ENCODE assay signal across 4 cellular contexts in the genomic region with DNA sequence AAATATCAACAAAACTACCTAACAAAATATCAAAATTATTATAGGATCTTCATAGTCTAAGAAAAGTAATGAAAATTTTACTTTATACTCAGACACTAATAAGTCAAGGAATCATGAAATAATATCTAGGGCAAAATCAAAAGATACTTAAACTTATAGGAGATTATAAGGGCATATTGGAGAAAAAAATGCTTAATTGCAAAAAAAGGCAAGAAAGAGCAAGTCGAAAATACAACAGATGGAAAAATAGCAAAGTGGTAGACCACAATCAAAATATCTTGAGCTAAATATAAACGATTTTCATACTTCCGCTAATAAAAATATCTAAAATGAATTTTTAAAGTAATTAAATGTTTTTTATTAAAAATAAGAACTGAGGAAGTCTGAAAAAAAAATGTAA.
DNase-seq lines count a peak whose midpoint lies in the region; ATAC-seq, FAIRE-seq and TF ChIP-seq lines count a peak whose summit lies in the region.
"Not testable (repeated sequence)": the region's sequence is repeated elsewhere in the genome, so short reads cannot be mapped to it uniquely, and the experiment has no call there.

No MANE protein-coding gene starts in this region.

- not testable (repeated sequence) for H3K4me3 ChIP-seq in A549; K562; pancreas; small intestine (ENCODE audit: low read depth in 1 of 2, low read length in 2 of 2)

- H3K79me2 ChIP-seq in K562 (ENCODE audit: control insufficient read depth, insufficient read depth, low read length) = not testable (repeated sequence)

- H3K4me1 ChIP-seq in A549; K562 (replicated peaks in 1 of 2; ENCODE audit: control insufficient read depth in 2 of 2, insufficient read depth in 2 of 2, low read length in 2 of 2); pancreas; small intestine (ENCODE audit: control insufficient read depth in 2 of 2, insufficient read depth in 1 of 2, low read depth in 1 of 2, low read length in 1 of 2): not testable (repeated sequence)

- in situ Hi-C loops in K562 (cut with MboI) = not testable (repeated sequence)

- 39% methylated on average over 3 of the region's 3 CpGs for WGBS in A549 (ENCODE audit: missing lambda C conversion rate)
- WGBS in K562 (ENCODE audit: insufficient coverage, low coverage, missing lambda C conversion rate) = 5% methylated on average over 3 of the region's 3 CpGs
- 67 to 76% methylated on average over 3 of the region's 3 CpGs for WGBS in pancreas, 2 donors
- WGBS in small intestine, 3 donors = 88 to 93% (median 89%) methylated on average over 3 of the region's 3 CpGs

- BruUV-seq in K562 (replicated peaks; lab: Mats Ljungman, UMichigan) = not testable (repeated sequence)

- ATAC-seq in A549, K562, pancreas: not testable (repeated sequence)

- POLR2A ChIA-PET in A549 (lab: Yijun Ruan, JAX); K562 (lab: Yijun Ruan, JAX): not testable (repeated sequence)

- not testable (repeated sequence) for FAIRE-seq in A549 (lab: Jason Lieb, UNC); K562 (lab: Jason Lieb, UNC)
- FAIRE-seq in pancreas (lab: Jason Lieb, UNC) (peak; percentile 26), small intestine (lab: Jason Lieb, UNC) (peak; percentile 39)

- H3K27me3 ChIP-seq in K562 (ENCODE audit: control insufficient read depth in 2 of 2, insufficient read depth in 2 of 2, low read length in 2 of 2); pancreas; small intestine (ENCODE audit: control insufficient read depth in 2 of 2, insufficient read depth in 2 of 2, low read length in 2 of 2): not testable (repeated sequence)

- H3K4me2 ChIP-seq in A549; K562 (ENCODE audit: insufficient read depth, low read length): not testable (repeated sequence)

- not testable (repeated sequence) for H3K9ac ChIP-seq in K562 (ENCODE audit: insufficient read depth in 1 of 2, low read depth in 2 of 2, low read length in 2 of 2)

- H2AFZ ChIP-seq in K562 (ENCODE audit: low read depth, low read length) = not testable (repeated sequence)

- H4K20me1 ChIP-seq in K562 (replicated peaks; ENCODE audit: control insufficient read depth, insufficient read depth, low read length) = not testable (repeated sequence)

- not testable (repeated sequence) for TF ChIP-seq CTCF in A549 (IDR thresholded peaks at IDR 0.05); K562 (IDR thresholded peaks at IDR 0.05 in 2 of 3, conservative IDR thresholded peaks at IDR 0.05 in 1 of 3; ENCODE audit: insufficient read depth in 2 of 3, low read depth in 1 of 3, low read length in 3 of 3); pancreas (IDR thresholded peaks at IDR 0.05)

- intact Hi-C loops in K562 (cut with micrococcal nuclease); pancreas (cut with DNase I): not testable (repeated sequence)

- DNase-seq in A549 (ENCODE audit: low read depth in 1 of 2, low spot score in 1 of 2); K562 (ENCODE audit: extremely low read depth in 1 of 4, low spot score in 3 of 4); pancreas; small intestine: not testable (repeated sequence)

- not testable (repeated sequence) for TF ChIP-seq RAD21 in A549 (conservative IDR thresholded peaks at IDR 0.05 in 1 of 2, IDR thresholded peaks at IDR 0.05 in 1 of 2); K562 (CRISPR knock-in tag; conservative IDR thresholded peaks at IDR 0.05 in 1 of 2, IDR thresholded peaks at IDR 0.05 in 1 of 2)

- TF ChIP-seq EP300 in A549 (IDR thresholded peaks at IDR 0.05); K562 (IDR thresholded peaks at IDR 0.05; ENCODE audit: low read length): not testable (repeated sequence)

- CTCF ChIA-PET in A549 (lab: Yijun Ruan, JAX); K562 (lab: Yijun Ruan, JAX; ENCODE audit: low intra/inter-chr PET ratio): not testable (repeated sequence)

- not testable (repeated sequence) for H3K27ac ChIP-seq in A549; K562 (ENCODE audit: extremely low read depth, low read depth, low read length); pancreas; small intestine (ENCODE audit: low read depth in 1 of 2, low read length in 1 of 2)

- not testable (repeated sequence) for H3K9me3 ChIP-seq in A549; K562 (replicated peaks; ENCODE audit: control insufficient read depth, insufficient read depth, low read depth, low read length); pancreas; small intestine (ENCODE audit: control insufficient read depth, low read depth)

- not testable (repeated sequence) for H3K9me1 ChIP-seq in K562 (ENCODE audit: control insufficient read depth, insufficient read depth, low read length)

- H3K36me3 ChIP-seq in K562 (ENCODE audit: control insufficient read depth, insufficient read depth, low read length); pancreas; small intestine (ENCODE audit: control insufficient read depth in 2 of 2, insufficient read depth in 2 of 2, low read length in 2 of 2): not testable (repeated sequence)

- not testable (repeated sequence) for TF ChIP-seq POLR2A in A549 (IDR thresholded peaks at IDR 0.05; ENCODE audit: low read length); K562 (conservative IDR thresholded peaks at IDR 0.05)

TF ChIP-seq in A549, 52 proteins besides CTCF, POLR2A, EP300 and RAD21:
- peak; percentile 58 for TF ChIP-seq MAFK (IDR thresholded peaks at IDR 0.05; ENCODE audit: partially characterized antibody)

TF ChIP-seq in K562, 482 proteins besides CTCF, POLR2A, EP300 and RAD21:
- TF ChIP-seq ZNF316 (IDR thresholded peaks at IDR 0.05) = peak; percentile 60
- TF ChIP-seq C11orf30 (IDR thresholded peaks at IDR 0.05; ENCODE audit: low read depth) = peak; percentile 34; the same call in 1 of the 2 replicates
